In the genomic region with DNA sequence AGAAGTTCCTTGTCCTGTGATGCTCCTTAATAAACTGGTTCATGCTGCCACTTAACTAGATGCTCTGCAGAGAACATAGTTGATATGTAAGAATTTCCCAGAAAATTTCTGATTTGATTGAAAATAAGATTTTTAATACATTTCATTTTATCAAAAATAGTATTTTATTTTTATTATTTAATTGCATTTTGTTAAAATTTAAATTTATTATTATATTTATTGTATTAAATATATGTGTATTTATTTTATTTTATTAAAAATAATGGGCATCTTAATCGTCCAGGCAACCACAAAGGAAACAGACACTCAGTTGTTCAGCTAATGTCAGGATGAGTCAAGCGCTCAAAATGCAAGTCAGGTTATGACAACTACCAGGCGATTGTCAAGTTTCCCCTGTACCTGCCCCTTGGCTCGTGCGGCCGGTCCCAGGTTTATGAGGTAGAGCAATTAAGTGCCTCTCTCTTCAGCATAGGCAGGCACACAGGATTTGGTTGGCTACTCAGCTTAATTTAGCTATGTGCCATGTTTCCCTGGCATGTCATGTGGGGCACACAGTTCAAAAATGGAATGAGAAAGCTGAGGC, we compare ENCODE assay signal across 19 cellular contexts.
DNase-seq lines count a peak whose midpoint lies in the region; TF ChIP-seq lines count a peak whose summit lies in the region.
"Had no signal": no experiment of that assay in that cellular context is flagged by ENCODE, and none has a peak within 500 bp of the region (broad histone marks: within the 10 kb centered on the region; RNA-seq: fewer than 3 reads in every experiment).

No MANE protein-coding gene starts in this region.

- WGBS in mammary epithelial cell (ENCODE audit: low coverage, missing lambda C conversion rate): 6% methylated on average over 6 of the region's 6 CpGs

- no peaks in the 10 kb centered on the region for H4K20me1 ChIP-seq in mammary epithelial cell (ENCODE audit: insufficient read depth, low read length)

- dilution Hi-C loops in mammary epithelial cell (cut with HindIII; ENCODE audit: low sequenced_read_pairs): no loop called here

- in situ Hi-C loops in mammary epithelial cell (cut with MboI; ENCODE audit: low sequenced_read_pairs in 2 of 2): loop anchor here in 1 of 2 donors (25.0 kb wide), 1 partner anchor 361 kb away; the partner anchor contains the start of gene RND3

- peaks cover 3% of the 10 kb centered on the region for H3K9me3 ChIP-seq in mammary epithelial cell (replicated peaks; ENCODE audit: insufficient read depth, low read length)
- H3K9me3 ChIP-seq in vagina: no peaks in the 10 kb centered on the region
- H3K9me3 ChIP-seq: body of pancreas, gastrocnemius medialis, mucosa of descending colon had no signal

- no TSS peak for BruUV-seq in mammary epithelial cell (replicated peaks; lab: Mats Ljungman, UMichigan)

- peak overlapping the region; percentile 65 for H3K9ac ChIP-seq in mammary epithelial cell (ENCODE audit: insufficient read depth, low read length)

- DNase-seq in A172 (ENCODE audit: low spot score) (peak; percentile 57), HPDE6-E6E7 (ENCODE audit: extremely low spot score) (peak; percentile 84), mammary epithelial cell (peak; percentile 94), kidney epithelial cell (ENCODE audit: low read depth) (peak; percentile 69), NCI-H1105 treated with DMSO at 0.1 percent for 48 hours (lab: John Stamatoyannopoulos, UW) (no peak), vagina (ENCODE audit: extremely low spot score in 2 of 2) (no peak), NCI-H1092 (lab: John Stamatoyannopoulos, UW) (no peak), inferior parietal cortex (ENCODE audit: extremely low spot score) (no peak)
- DNase-seq: activated gamma-delta T cell treated with Interleukin-2 at 50 U/mL for 16 hours; effector memory CD4-positive, alpha-beta T cell; gastrocnemius medialis; mucosa of descending colon; NCI-H187 treated with DMSO at 0.1 percent for 48 hours; NCI-H510A treated with DMSO at 0.1 percent for 48 hours; posterior cingulate gyrus; substantia nigra; SW 1271 had no signal

- H3K27ac ChIP-seq in mammary epithelial cell (ENCODE audit: insufficient read depth, low read depth, low read length) (peak overlapping the region; percentile 91), vagina (no peak overlapping the region)
- H3K27ac ChIP-seq: gastrocnemius medialis, VCaP had no signal

- H3K79me2 ChIP-seq in mammary epithelial cell (ENCODE audit: insufficient read depth, low read length): no peaks in the 10 kb centered on the region

- H3K4me2 ChIP-seq in mammary epithelial cell (ENCODE audit: insufficient read depth, low read depth, low read length): peak overlapping the region; percentile 14

- CTCF ChIA-PET in mammary epithelial cell (lab: Charles Lee; ENCODE audit: low non-redundant PET): no interaction called here

- TF ChIP-seq POLR2A in vagina (IDR thresholded peaks at IDR 0.05): no peak

- H3K36me3 ChIP-seq in mammary epithelial cell (ENCODE audit: insufficient read depth, low read length): no peaks in the 10 kb centered on the region
- no peaks in the 10 kb centered on the region for H3K36me3 ChIP-seq in kidney epithelial cell (ENCODE audit: control insufficient read depth, insufficient read depth, low read length)
- H3K36me3 ChIP-seq in vagina: no peaks in the 10 kb centered on the region
- H3K36me3 ChIP-seq: gastrocnemius medialis had no signal

- intact Hi-C loops in mammary epithelial cell (cut with micrococcal nuclease): loop anchor here (2.0 kb wide), 1 partner anchor 17 kb away; no protein-coding TSS in a partner anchor
- intact Hi-C loops in vagina (cut with DNase I): no loop called here

- no peaks in the 10 kb centered on the region for H3K27me3 ChIP-seq in mammary epithelial cell (ENCODE audit: insufficient read depth, low read length)
- H3K27me3 ChIP-seq in kidney epithelial cell (ENCODE audit: control insufficient read depth, insufficient read depth, low read length): no peaks in the 10 kb centered on the region
- no peaks in the 10 kb centered on the region for H3K27me3 ChIP-seq in vagina
- H3K27me3 ChIP-seq: body of pancreas, gastrocnemius medialis had no signal

- H2AFZ ChIP-seq in mammary epithelial cell (ENCODE audit: low read depth, low read length): peak overlapping the region; percentile 25

- TF ChIP-seq CTCF in mammary epithelial cell (conservative IDR thresholded peaks at IDR 0.05 in 1 of 2, IDR thresholded peaks at IDR 0.05 in 1 of 2; ENCODE audit: extremely low read depth in 1 of 2, insufficient read depth in 1 of 2, low read depth in 1 of 2, low read length in 2 of 2) (no peak), kidney epithelial cell (IDR thresholded peaks at IDR 0.05; ENCODE audit: insufficient read depth, low read length, poor library complexity, severe bottlenecking) (no peak), vagina (IDR thresholded peaks at IDR 0.05) (no peak)

- no peak overlapping the region for H3K4me3 ChIP-seq in mammary epithelial cell (replicated peaks in 1 of 3; ENCODE audit: insufficient read depth in 1 of 3, low read depth in 2 of 3, low read length in 3 of 3)
- no peak overlapping the region for H3K4me3 ChIP-seq in kidney epithelial cell (ENCODE audit: low read depth, low read length)
- H3K4me3 ChIP-seq in vagina: no peak overlapping the region
- H3K4me3 ChIP-seq: body of pancreas, gastrocnemius medialis, mucosa of descending colon had no signal

- H3K4me1 ChIP-seq in mammary epithelial cell (ENCODE audit: insufficient read depth, low read length) (peaks cover 28% of the 10 kb centered on the region), vagina (peaks cover 10% of the 10 kb centered on the region)
- H3K4me1 ChIP-seq: body of pancreas, gastrocnemius medialis had no signal

Comparison
In these comparisons a context has a peak if more than half of its experiments do, and no peak if none do; other contexts are left out.
1. DNase-seq: peak in A172 (single experiment), HPDE6-E6E7 (single experiment), mammary epithelial cell (single experiment) and kidney epithelial cell (single experiment); none in NCI-H1105 treated with DMSO at 0.1 percent for 48 hours (single experiment), vagina (0 of 2), NCI-H1092 (single experiment) and inferior parietal cortex (single experiment).